8 cellular contexts compared by ENCODE assay signal in the genomic region with DNA sequence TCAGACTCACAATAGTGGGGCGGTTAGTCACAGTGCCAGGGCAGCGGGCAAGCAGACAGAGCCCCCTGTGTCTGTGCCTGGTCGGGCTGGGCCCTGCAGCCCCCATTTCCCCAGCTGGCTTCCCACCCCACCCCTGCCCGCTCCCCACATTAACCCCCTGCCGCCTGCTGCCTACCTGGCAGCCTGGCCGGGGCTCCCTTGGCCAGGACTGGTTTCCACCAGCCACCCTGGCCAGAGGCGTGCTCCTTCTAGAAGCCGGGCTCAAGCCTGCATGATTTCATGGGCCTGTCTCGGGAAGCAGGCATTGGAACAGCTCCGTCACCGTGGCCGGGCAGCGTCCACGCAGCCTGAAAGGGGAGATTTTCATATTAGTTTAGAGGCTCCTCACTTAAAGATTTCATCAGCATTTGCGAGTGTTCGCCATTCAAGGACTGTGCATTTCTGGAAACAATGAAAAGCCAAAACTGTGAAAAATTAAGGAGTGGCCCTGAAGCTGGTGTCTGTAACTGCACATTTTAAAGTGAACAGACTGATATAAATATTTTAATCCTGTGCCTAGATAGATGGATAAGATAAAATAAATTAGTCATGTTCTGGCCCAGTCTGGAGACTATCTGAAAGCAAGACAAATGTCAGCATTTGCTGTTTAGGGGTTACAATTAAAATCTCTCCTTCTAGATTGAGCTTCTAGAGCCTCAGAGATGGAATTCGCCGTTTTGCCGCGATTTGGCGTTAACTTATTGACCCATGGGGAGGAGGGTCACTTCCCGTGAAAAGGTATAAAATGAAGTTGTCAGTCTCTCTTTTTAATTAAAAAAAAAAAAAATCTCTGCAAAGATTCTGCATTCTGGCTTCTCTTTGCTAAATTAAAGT.
DNase-seq lines count a peak whose midpoint lies in the region; ATAC-seq, FAIRE-seq and TF ChIP-seq lines count a peak whose summit lies in the region.

No MANE protein-coding gene starts in this region.

- in situ Hi-C loops in HepG2 (cut with HindIII; ENCODE audit: extremely low pct_ligation_motif_present, low pct_unique_long_range_greater_than_20kb): no loop called here

- ATAC-seq in HepG2 (no peak), GM18520 (IDR thresholded peaks at IDR 0.05; ENCODE audit: unreplicated experiment) (no peak), HG03439 (IDR thresholded peaks at IDR 0.05; ENCODE audit: unreplicated experiment) (no peak)

- H2AFZ ChIP-seq in HepG2 (ENCODE audit: low read length) (no peak overlapping the region), smooth muscle cell (ENCODE audit: low read depth) (no peak overlapping the region)

- no peaks in the 10 kb centered on the region for H3F3A ChIP-seq in smooth muscle cell (ENCODE audit: low read depth)

- CTCF ChIA-PET in HepG2 (lab: Yijun Ruan, JAX; ENCODE audit: low intra/inter-chr PET ratio, low total read pairs): no interaction called here

- H3K27me3 ChIP-seq in liver (ENCODE audit: control insufficient read depth in 4 of 4, insufficient read depth in 4 of 4, low read length in 3 of 4) (no peaks in the 10 kb centered on the region), HepG2 (ENCODE audit: control insufficient read depth in 1 of 2, insufficient read depth in 2 of 2, low read length in 2 of 2) (peaks cover 24 to 84% of the 10 kb centered on the region in 2 experiments), bronchial epithelial cell (ENCODE audit: control insufficient read depth, insufficient read depth, low read length) (no peaks in the 10 kb centered on the region), smooth muscle cell (ENCODE audit: low read depth) (peaks cover 20% of the 10 kb centered on the region)

- H3K4me2 ChIP-seq in HepG2 (ENCODE audit: low read depth, low read length): no peak overlapping the region
- no peak overlapping the region for H3K4me2 ChIP-seq in smooth muscle cell

- H4K20me1 ChIP-seq in HepG2 (ENCODE audit: insufficient read depth, low read length) (no peaks in the 10 kb centered on the region), smooth muscle cell (ENCODE audit: low read depth) (no peaks in the 10 kb centered on the region)

- H3K27ac ChIP-seq in liver (ENCODE audit: low read depth in 1 of 2, low read length in 2 of 2) (peak overlapping the region; percentile 46 to 77), HepG2 (ENCODE audit: extremely low read length, insufficient read depth, low read length) (no peak overlapping the region), smooth muscle cell (ENCODE audit: low read depth) (no peak overlapping the region)

- H3K79me2 ChIP-seq in HepG2 (ENCODE audit: insufficient read depth, low read length) (no peaks in the 10 kb centered on the region), smooth muscle cell (ENCODE audit: low read depth) (no peaks in the 10 kb centered on the region)

- H3K9me3 ChIP-seq in liver (ENCODE audit: control insufficient read depth in 4 of 4, low read length in 3 of 4) (no peaks in the 10 kb centered on the region), HepG2 (ENCODE audit: low read length) (no peaks in the 10 kb centered on the region), smooth muscle cell (replicated peaks; ENCODE audit: low read depth) (no peaks in the 10 kb centered on the region)

- TF ChIP-seq CTCF in liver (IDR thresholded peaks at IDR 0.05; ENCODE audit: low read depth, low read length, missing input control) (no peak), HepG2 (CRISPR knock-in tag; IDR thresholded peaks at IDR 0.05) (no peak), bronchial epithelial cell (IDR thresholded peaks at IDR 0.05; ENCODE audit: insufficient read depth, low read length, severe bottlenecking) (no peak), smooth muscle cell (IDR thresholded peaks at IDR 0.05; ENCODE audit: borderline replicate concordance, insufficient read depth, poor library complexity, severe bottlenecking) (no peak)

- WGBS in liver: 84% methylated on average over 22 of the region's 22 CpGs
- whole genome bisulfite sequencing in HepG2 (ENCODE audit: low lambda C conversion rate): 31% methylated on average over 20 of the region's 22 CpGs
- 83% methylated on average over 21 of the region's 22 CpGs for WGBS in smooth muscle cell (ENCODE audit: low lambda C conversion rate)

- TF ChIP-seq POLR2A in HepG2 (IDR thresholded peaks at IDR 0.05; ENCODE audit: insufficient read depth in 1 of 2, low read depth in 2 of 2, low read length in 2 of 2) (no peak), erythroblast (IDR thresholded peaks at IDR 0.05; ENCODE audit: low read length) (no peak)

- DNase-seq in HepG2 (ENCODE audit: low spot score) (no peak), bronchial epithelial cell (ENCODE audit: low read depth) (no peak), mesenteric fat pad (ENCODE audit: low spot score) (peak; percentile 89), erythroblast (lab: John Stamatoyannopoulos, UW) (no peak), smooth muscle cell (lab: John Stamatoyannopoulos, UW; ENCODE audit: unreplicated experiment) (no peak)

- H3K4me3 ChIP-seq in liver (ENCODE audit: low read depth in 1 of 3, low read length in 3 of 3) (no peak overlapping the region), HepG2 (replicated peaks in 1 of 3; ENCODE audit: insufficient read depth in 1 of 3, low read depth in 2 of 3, low read length in 3 of 3) (no peak overlapping the region), bronchial epithelial cell (ENCODE audit: low read depth, low read length) (peak overlapping the region; percentile 2), smooth muscle cell (no peak overlapping the region)

- POLR2A ChIA-PET in HepG2 (lab: Yijun Ruan, JAX): no interaction called here

- TF ChIP-seq RAD21 in liver (IDR thresholded peaks at IDR 0.05) (no peak), HepG2 (CRISPR knock-in tag; IDR thresholded peaks at IDR 0.05) (no peak)

- H3K9ac ChIP-seq in liver (ENCODE audit: low read depth in 1 of 2, low read length in 2 of 2) (no peak overlapping the region), HepG2 (ENCODE audit: insufficient read depth, low read depth, low read length) (no peak overlapping the region), smooth muscle cell (ENCODE audit: low read depth) (no peak overlapping the region)

- BruUV-seq in HepG2 (replicated peaks; lab: Mats Ljungman, UMichigan): no TSS peak

- TF ChIP-seq EP300 in HepG2 (IDR thresholded peaks at IDR 0.05; ENCODE audit: low read depth in 2 of 2, low read length in 2 of 2) (no peak), HepG2 (CRISPR knock-in tag; IDR thresholded peaks at IDR 0.05; ENCODE audit: borderline replicate concordance) (no peak)

- H3K36me3 ChIP-seq in liver (ENCODE audit: control insufficient read depth in 4 of 4, insufficient read depth in 3 of 4, low read depth in 1 of 4, low read length in 3 of 4) (no peaks in the 10 kb centered on the region), HepG2 (replicated peaks in 1 of 2; ENCODE audit: control insufficient read depth in 1 of 2, insufficient read depth in 2 of 2, low read length in 2 of 2) (no peaks in the 10 kb centered on the region), bronchial epithelial cell (ENCODE audit: control insufficient read depth, insufficient read depth, low read length) (peaks cover 3% of the 10 kb centered on the region), smooth muscle cell (ENCODE audit: low read depth) (no peaks in the 10 kb centered on the region)

- intact Hi-C loops in HepG2 (cut with micrococcal nuclease; ENCODE audit: unreplicated experiment): no loop called here

- H3K4me1 ChIP-seq in liver (ENCODE audit: control insufficient read depth in 4 of 4, insufficient read depth in 4 of 4, low read length in 3 of 4) (peaks cover 14 to 62% (median 45%) of the 10 kb centered on the region in 4 donors), HepG2 (ENCODE audit: insufficient read depth, low read length) (0 out of 2 replicates have a peak, but pooled peaks cover 6% of the 10 kb centered on the region), smooth muscle cell (ENCODE audit: low read depth) (no peaks in the 10 kb centered on the region)

- FAIRE-seq in HepG2 (lab: Jason Lieb, UNC) (no peak), bronchial epithelial cell (lab: Jason Lieb, UNC) (no peak)

TF ChIP-seq in liver, 16 proteins besides CTCF, POLR2A, EP300 and RAD21 (continues in another document):
- TF ChIP-seq, protein P1, sequence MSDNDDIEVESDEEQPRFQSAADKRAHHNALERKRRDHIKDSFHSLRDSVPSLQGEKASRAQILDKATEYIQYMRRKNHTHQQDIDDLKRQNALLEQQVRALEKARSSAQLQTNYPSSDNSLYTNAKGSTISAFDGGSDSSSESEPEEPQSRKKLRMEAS (IDR thresholded peaks at IDR 0.05): no peak
- TF ChIP-seq ATF3 (IDR thresholded peaks at IDR 0.05) (no peak), NR2F2 (IDR thresholded peaks at IDR 0.05) (no peak), EGR1 (IDR thresholded peaks at IDR 0.05; ENCODE audit: low read depth in 2 of 2) (no peak)

TF ChIP-seq in HepG2, 621 proteins besides CTCF, POLR2A, EP300 and RAD21 (continues in another document):
- no peak for TF ChIP-seq ZNF704 (CRISPR knock-in tag; IDR thresholded peaks at IDR 0.05; ENCODE audit: borderline replicate concordance)
- no peak for TF ChIP-seq ZNF780A (CRISPR knock-in tag; IDR thresholded peaks at IDR 0.05)
- TF ChIP-seq PHF8 (CRISPR knock-in tag; IDR thresholded peaks at IDR 0.05): no peak
- TF ChIP-seq HOXD1 (CRISPR knock-in tag; IDR thresholded peaks at IDR 0.05): no peak
- TF ChIP-seq, protein P2, sequence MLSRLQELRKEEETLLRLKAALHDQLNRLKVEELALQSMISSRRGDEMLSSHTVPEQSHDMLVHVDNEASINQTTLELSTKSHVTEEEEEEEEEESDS (CRISPR knock-in tag; IDR thresholded peaks at IDR 0.05; ENCODE audit: borderline replicate concordance): no peak
- no peak for TF ChIP-seq ELF1 (CRISPR knock-in tag; IDR thresholded peaks at IDR 0.05)
- TF ChIP-seq ZNF3 (CRISPR knock-in tag; IDR thresholded peaks at IDR 0.05): no peak
- TF ChIP-seq ATF7 (IDR thresholded peaks at IDR 0.05): no peak
- no peak for TF ChIP-seq ATF7 (CRISPR knock-in tag; IDR thresholded peaks at IDR 0.05)

Comparison
In these comparisons a context has a peak if more than half of its experiments do, and no peak if none do; other contexts are left out.
1. H3K27ac ChIP-seq: peak in liver (2 of 2); none in HepG2 (single experiment) and smooth muscle cell (single experiment).